8 cellular contexts compared by ENCODE assay signal in the genomic region with DNA sequence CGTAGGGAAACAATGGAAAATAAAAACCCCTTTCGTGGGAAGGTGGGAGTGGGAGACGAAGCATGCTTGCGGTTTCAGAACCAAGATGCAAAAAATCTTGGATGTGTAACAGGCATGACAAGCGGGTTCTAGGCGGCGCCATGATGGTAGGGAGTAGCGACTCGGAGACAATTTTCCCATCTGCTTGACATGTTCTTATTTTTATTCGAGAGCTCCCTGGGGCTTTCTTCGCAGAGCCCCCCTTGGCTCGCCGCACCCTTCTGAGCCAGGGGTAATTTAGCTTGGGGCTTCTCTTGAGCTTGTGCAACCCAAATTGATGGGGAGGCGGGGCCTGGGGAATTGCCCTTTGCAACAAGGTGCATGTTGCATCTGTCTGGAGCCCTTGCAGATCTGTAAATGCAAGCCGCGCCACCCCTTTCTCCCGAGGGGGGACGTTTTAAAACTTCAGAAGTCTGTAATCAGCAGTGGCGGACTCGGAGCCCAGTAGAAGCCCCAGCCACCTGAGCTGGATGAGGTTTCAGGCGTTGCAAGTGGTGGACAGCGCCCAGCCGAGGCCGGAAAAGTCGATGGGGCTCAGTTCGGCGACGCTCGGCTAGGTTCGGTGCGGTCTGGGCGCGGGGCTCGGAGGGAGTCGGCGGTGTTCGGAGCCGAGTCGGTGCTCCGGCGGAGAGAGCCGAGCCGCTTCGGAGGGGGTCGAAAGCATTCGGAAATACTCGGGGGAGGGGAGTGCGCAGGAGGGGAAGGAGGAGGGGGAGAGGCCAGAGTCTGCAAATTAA. TPM values are rescaled to one million over a fixed set of nuclear protein-coding genes. Genes with fewer than 3 reads are reported as not detected.
DNase-seq lines count a peak whose midpoint lies in the region; ATAC-seq and TF ChIP-seq lines count a peak whose summit lies in the region.

No MANE protein-coding gene starts in this region.

- no peak overlapping the region for H3K27ac ChIP-seq in tibial nerve

- no peak for TF ChIP-seq POLR2A in tibial nerve (IDR thresholded peaks at IDR 0.05)

- H3K4me1 ChIP-seq in tibial nerve, result peaks cover 0 to 56% (median 25%) of the 10 kb centered on the region in 4 donors

- no peak for TF ChIP-seq EP300 in tibial nerve (IDR thresholded peaks at IDR 0.05)

- peak overlapping the region; percentile 59 to 84 (median 82) for H3K4me3 Mint-ChIP-seq in IgD-negative memory B cell
- peak overlapping the region; percentile 68 to 77 (median 76) for H3K4me3 Mint-ChIP-seq in T-cell

- no peaks in the 10 kb centered on the region for H3K36me3 Mint-ChIP-seq in IgD-negative memory B cell
- no peaks in the 10 kb centered on the region for H3K36me3 Mint-ChIP-seq in T-cell

- in situ Hi-C loops in astrocyte of the cerebellum (cut with HindIII; ENCODE audit: low sequenced_read_pairs), result no loop called here

- H3K27ac Mint-ChIP-seq in IgD-negative memory B cell, result peak overlapping the region in 2 of 3 donors; percentile 46 to 74
- H3K27ac Mint-ChIP-seq in T-cell, result peak overlapping the region; percentile 23 to 34

- DNase-seq in AG20443 (ENCODE audit: low spot score) (peak; percentile 91), T-cell (peak; percentile 41 to 76 (median 64)), astrocyte of the cerebellum (ENCODE audit: low read depth) (peak; percentile 49), left ventricle myocardium superior (peak; percentile 93), pons (ENCODE audit: low spot score) (peak; percentile 83), tibial nerve (ENCODE audit: low spot score in 2 of 2) (peak; percentile 46 to 67)

- CTCF ChIA-PET in T-cell (lab: Charles Lee), result interaction anchor here in 1 of 2 donors (0.6 to 1.4 kb wide), 2 partner anchors 9 to 488 kb away, joined by 3 to 10 read pairs; no protein-coding TSS in a partner anchor

- intact Hi-C loops in left ventricle myocardium superior (cut with micrococcal nuclease), result loop anchor here (10.0 kb wide), 1 partner anchor 149 kb away; no protein-coding TSS in a partner anchor

- peak; percentile 60 to 83 (median 64) for ATAC-seq in T-cell (replicated peaks in 1 of 4)
- peak; percentile 79 for ATAC-seq in left ventricle myocardium superior
- no peak for ATAC-seq in HG03460 (IDR thresholded peaks at IDR 0.05; ENCODE audit: unreplicated experiment)

- TF ChIP-seq CTCF in astrocyte of the cerebellum (IDR thresholded peaks at IDR 0.05; ENCODE audit: low read depth, low read length, missing control alignments) (no peak), tibial nerve (IDR thresholded peaks at IDR 0.05) (no peak)

- POLR2A ChIA-PET in T-cell (lab: Charles Lee), result interaction anchor here (0.6 to 0.8 kb wide), 2 partner anchors 8 to 11 kb away, joined by 3 to 4 read pairs; no protein-coding TSS in a partner anchor

- H3K4me1 Mint-ChIP-seq in IgD-negative memory B cell (peaks cover 13 to 22% (median 21%) of the 10 kb centered on the region in 3 donors), T-cell (peaks cover 28 to 37% (median 31%) of the 10 kb centered on the region in 3 donors)

- no peaks in the 10 kb centered on the region for H3K36me3 ChIP-seq in tibial nerve

- H3K4me3 ChIP-seq in astrocyte of the cerebellum (ENCODE audit: low read depth, low read length) (no peak overlapping the region), tibial nerve (peak overlapping the region in 3 of 4 donors; percentile 29 to 40 (median 35))

- 4 to 6% methylated on average over 48 of the region's 48 CpGs for WGBS in tibial nerve, 2 donors

- H3K27me3 Mint-ChIP-seq in IgD-negative memory B cell (peaks cover 37% of the 10 kb centered on the region), T-cell (peaks cover 24 to 39% of the 10 kb centered on the region in 2 donors)

- H3K9me3 Mint-ChIP-seq in IgD-negative memory B cell (no peaks in the 10 kb centered on the region), T-cell (no peaks in the 10 kb centered on the region)

- H3K9me3 ChIP-seq in tibial nerve, result no peaks in the 10 kb centered on the region

- peaks cover 0 to 17% of the 10 kb centered on the region in 2 donors for H3K27me3 ChIP-seq in tibial nerve

RNA-seq across cellular contexts. Expression of gene GNAO1, which starts 2.9 kb away (rescaled TPM):
- 0.58 TPM for polyA plus RNA-seq in IgD-negative memory B cell
- total RNA-seq in T-cell (10 to 100 TPM in 3 of 5 donors, 1 to 10 TPM in 2; 3.9 to 14.2 (median 12.6) TPM), left ventricle myocardium superior (23.6 TPM), tibial nerve (10 to 100 TPM in 1 of 4 donors, 1 to 10 TPM in 3; 2.7 to 12.9 (median 6.1) TPM)
